ENCODE assay signal across 8 cellular contexts in the genomic region with DNA sequence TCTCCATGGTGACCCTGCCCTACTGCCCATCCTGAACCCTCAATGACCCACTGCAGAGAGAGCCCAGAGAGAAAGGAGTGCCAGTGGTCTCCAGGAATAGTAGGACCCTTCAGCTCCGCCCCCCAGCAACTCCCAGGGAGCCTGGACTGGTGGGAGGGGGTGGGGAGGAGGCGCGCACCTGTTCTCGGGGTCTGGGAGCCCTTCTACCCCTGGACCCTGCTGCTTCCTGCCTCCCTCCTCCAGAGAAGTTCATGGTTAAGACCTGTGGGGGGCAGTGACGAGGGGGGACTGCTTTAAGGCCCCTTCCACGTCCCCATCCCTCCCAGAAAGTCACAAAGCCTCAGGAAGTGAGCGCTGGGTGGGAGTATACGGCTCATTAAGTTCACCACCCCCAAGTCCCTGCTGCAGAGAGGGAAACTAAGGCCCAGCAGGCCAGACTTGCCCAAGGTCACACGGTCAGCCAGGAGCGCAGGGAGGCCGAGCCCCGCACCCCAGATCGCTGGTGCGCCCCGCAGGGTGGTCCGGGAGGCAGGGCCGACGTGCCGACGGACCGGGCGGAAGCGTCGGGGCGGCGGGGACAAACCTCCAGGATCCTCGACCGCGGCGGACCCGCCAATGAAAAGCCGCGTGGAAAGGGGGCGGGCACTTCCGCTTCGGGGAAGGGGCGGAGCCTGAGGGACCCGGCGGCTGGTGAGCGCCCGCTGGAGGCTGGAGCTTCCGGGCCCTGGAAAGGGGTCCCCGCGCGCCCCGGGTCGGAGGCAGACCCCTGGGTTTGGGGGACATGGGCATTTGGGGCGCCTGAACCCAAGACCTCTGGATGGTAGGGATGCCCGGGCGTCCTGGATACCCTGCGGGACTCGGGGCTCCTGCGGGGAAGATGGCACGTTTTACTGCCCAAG. TPM values are rescaled to one million over a fixed set of nuclear protein-coding genes. Genes with fewer than 3 reads are reported as not detected.
DNase-seq lines count a peak whose midpoint lies in the region; ATAC-seq and TF ChIP-seq lines count a peak whose summit lies in the region.

A gene with protein sequence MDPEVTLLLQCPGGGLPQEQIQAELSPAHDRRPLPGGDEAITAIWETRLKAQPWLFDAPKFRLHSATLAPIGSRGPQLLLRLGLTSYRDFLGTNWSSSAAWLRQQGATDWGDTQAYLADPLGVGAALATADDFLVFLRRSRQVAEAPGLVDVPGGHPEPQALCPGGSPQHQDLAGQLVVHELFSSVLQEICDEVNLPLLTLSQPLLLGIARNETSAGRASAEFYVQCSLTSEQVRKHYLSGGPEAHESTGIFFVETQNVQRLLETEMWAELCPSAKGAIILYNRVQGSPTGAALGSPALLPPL (plus strand): TSS at position 667 of the 899 bp plus-strand sequence. CDS start 379 bp downstream, outside the sequence.
A gene with protein sequence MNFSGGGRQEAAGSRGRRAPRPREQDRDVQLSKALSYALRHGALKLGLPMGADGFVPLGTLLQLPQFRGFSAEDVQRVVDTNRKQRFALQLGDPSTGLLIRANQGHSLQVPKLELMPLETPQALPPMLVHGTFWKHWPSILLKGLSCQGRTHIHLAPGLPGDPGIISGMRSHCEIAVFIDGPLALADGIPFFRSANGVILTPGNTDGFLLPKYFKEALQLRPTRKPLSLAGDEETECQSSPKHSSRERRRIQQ (minus strand): TSS at position 579 of the 899 bp plus-strand sequence. CDS start 326 bp downstream, at position 253.

- CTCF ChIA-PET in activated CD4-positive, alpha-beta T cell treated with anti-CD3 and anti-CD28 coated beads for 36 hours (lab: Charles Lee), result interaction anchor here (0.6 to 2.5 kb wide), 9 partner anchors 8 to 91 kb away, joined by 3 to 30 read pairs (median 4); a partner anchor contains a TSS

- in situ Hi-C loops in GM13977 (cut with MboI; ENCODE audit: low pct_unique_long_range_greater_than_20kb, low sequenced_read_pairs, unreplicated experiment), result no loop called here

- no peaks in the 10 kb centered on the region for H3K9me3 Mint-ChIP-seq in activated CD4-positive, alpha-beta T cell treated with anti-CD3 and anti-CD28 coated beads for 36 hours (ENCODE audit: low read depth)

- peak within 1 kb of the TSS; percentile 85 for H3K27ac Mint-ChIP-seq in activated CD4-positive, alpha-beta T cell treated with anti-CD3 and anti-CD28 coated beads for 36 hours

- H3K27me3 Mint-ChIP-seq in activated CD4-positive, alpha-beta T cell treated with anti-CD3 and anti-CD28 coated beads for 36 hours, result no peaks in the 10 kb centered on the region

- DNase-seq in GM13977 (ENCODE audit: low spot score) (peak; percentile 95), NCI-H510A (lab: John Stamatoyannopoulos, UW) (peak; percentile 89), choroid plexus epithelial cell (ENCODE audit: low read depth) (peak; percentile 80)
- DNase-seq in activated CD4-positive, alpha-beta T cell treated with anti-CD3 and anti-CD28 coated beads for 36 hours, result peak; percentile 96
- peak; percentile 80 to 95 (median 93) for DNase-seq in stimulated activated CD4-positive, alpha-beta T cell treated with anti-CD3 and anti-CD28 coated beads, Interleukin-1b, Interleukin-23, amount 100 ng/mL, for 24 hours (ENCODE audit: low read depth in 4 of 4, low spot score in 1 of 4)

- intact Hi-C loops in activated CD4-positive, alpha-beta T cell treated with anti-CD3 and anti-CD28 coated beads for 36 hours (cut with DNase I, micrococcal nuclease), result loop anchor here (1.0 to 2.0 kb wide), 11 partner anchors 15 to 92 kb away; a partner anchor contains a TSS

- H3K4me3 Mint-ChIP-seq in activated CD4-positive, alpha-beta T cell treated with anti-CD3 and anti-CD28 coated beads for 36 hours, result peak within 1 kb of the TSS; percentile 87

- H3K4me3 ChIP-seq in choroid plexus epithelial cell (ENCODE audit: low read depth, low read length), result peak within 1 kb of the TSS; percentile 87

- H3K4me1 Mint-ChIP-seq in activated CD4-positive, alpha-beta T cell treated with anti-CD3 and anti-CD28 coated beads for 36 hours, result peaks cover 32% of the 10 kb centered on the region

- peaks cover 15% of the 10 kb centered on the region for H3K36me3 Mint-ChIP-seq in activated CD4-positive, alpha-beta T cell treated with anti-CD3 and anti-CD28 coated beads for 36 hours (ENCODE audit: low read depth)

- TF ChIP-seq CTCF in GM13977 (IDR thresholded peaks at IDR 0.05; ENCODE audit: extremely low read depth, insufficient read depth, missing control alignments) (peak; percentile 29), choroid plexus epithelial cell (conservative IDR thresholded peaks at IDR 0.05; ENCODE audit: low read depth, low read length) (peak; percentile 45)

- POLR2A ChIA-PET in activated CD4-positive, alpha-beta T cell treated with anti-CD3 and anti-CD28 coated beads for 36 hours (lab: Charles Lee), result interaction anchor here (0.6 to 4.4 kb wide), 6 partner anchors 15 to 275 kb away, joined by 3 to 28 read pairs (median 5); a partner anchor contains a TSS

- ATAC-seq in HG03066 (IDR thresholded peaks at IDR 0.05; ENCODE audit: low read depth, unreplicated experiment), result peak; percentile 49
- peak; percentile 72 for ATAC-seq in activated CD4-positive, alpha-beta T cell treated with anti-CD3 and anti-CD28 coated beads for 36 hours
- ATAC-seq in HG03469 (IDR thresholded peaks at IDR 0.05; ENCODE audit: unreplicated experiment), result no peak

- no peaks in the 10 kb centered on the region for H3K27me3 ChIP-seq in layer of hippocampus (ENCODE audit: control insufficient read depth, insufficient read depth, low read length)

- H3K27ac ChIP-seq in layer of hippocampus (ENCODE audit: low read depth, low read length), result peak within 1 kb of the TSS; percentile 90

RNA-seq across cellular contexts. Expression of the first gene that starts in this region (rescaled TPM):
- 10 to 100 TPM; 61.8 to 74.1 TPM for total RNA-seq in activated CD4-positive, alpha-beta T cell treated with anti-CD3 and anti-CD28 coated beads for 36 hours

RNA-seq across cellular contexts. Expression of the second gene that starts in this region (rescaled TPM):
- total RNA-seq in activated CD4-positive, alpha-beta T cell treated with anti-CD3 and anti-CD28 coated beads for 36 hours, result 10 to 100 TPM; 23.9 to 27.1 TPM
